ENCODE assay signal across 1 cellular context in genomic region chr2:31812051-31812798, GRCh38.
TF ChIP-seq lines count a peak whose summit lies in the region.

No MANE protein-coding gene starts in this region.

TF ChIP-seq in HepG2, 621 proteins besides CTCF, POLR2A, EP300 and RAD21 (continued from another document and continues in another):
- TF ChIP-seq MTF1 (CRISPR knock-in tag; IDR thresholded peaks at IDR 0.05) (no peak), NR1H2 (CRISPR knock-in tag; IDR thresholded peaks at IDR 0.05; ENCODE audit: borderline replicate concordance, low read depth) (no peak), FLYWCH1 (CRISPR knock-in tag; IDR thresholded peaks at IDR 0.05) (no peak), SSRP1 (CRISPR knock-in tag; IDR thresholded peaks at IDR 0.05) (no peak), GATAD1 (CRISPR knock-in tag; IDR thresholded peaks at IDR 0.05) (peak; percentile 52; the same call in 1 of the 2 replicates), ZNF784 (CRISPR knock-in tag; IDR thresholded peaks at IDR 0.05; ENCODE audit: borderline replicate concordance) (no peak), NR2F1 (CRISPR knock-in tag; IDR thresholded peaks at IDR 0.05) (no peak), ETS1 (CRISPR knock-in tag; IDR thresholded peaks at IDR 0.05) (no peak), TIGD3 (CRISPR knock-in tag; IDR thresholded peaks at IDR 0.05; ENCODE audit: borderline replicate concordance) (no peak), STAT5B (CRISPR knock-in tag; IDR thresholded peaks at IDR 0.05) (no peak), ZMYM3 (CRISPR knock-in tag; IDR thresholded peaks at IDR 0.05) (peak; percentile 58; the same call in 1 of the 2 replicates), ZNF563 (CRISPR knock-in tag; IDR thresholded peaks at IDR 0.05) (no peak), TFDP2 (CRISPR knock-in tag; IDR thresholded peaks at IDR 0.05) (0 out of 2 replicates have a peak, but pooled peaks have one; percentile 13), SKIL (CRISPR knock-in tag; IDR thresholded peaks at IDR 0.05; ENCODE audit: borderline replicate concordance) (peak; percentile 63; the same call in 1 of the 2 replicates), ZFP36L1 (CRISPR knock-in tag; IDR thresholded peaks at IDR 0.05) (no peak), GTF3A (CRISPR knock-in tag; conservative IDR thresholded peaks at IDR 0.05) (no peak; the same call in 1 of the 2 replicates), ZNF432 (CRISPR knock-in tag; IDR thresholded peaks at IDR 0.05; ENCODE audit: borderline replicate concordance) (no peak), ZNF691 (CRISPR knock-in tag; IDR thresholded peaks at IDR 0.05; ENCODE audit: borderline replicate concordance, low read depth) (0 out of 2 replicates have a peak, but pooled peaks have one; percentile 50), IRX3 (CRISPR knock-in tag; IDR thresholded peaks at IDR 0.05; ENCODE audit: borderline replicate concordance, low read depth) (no peak), SRF (IDR thresholded peaks at IDR 0.05; ENCODE audit: low read depth, low read length) (no peak), MEIS1 (CRISPR knock-in tag; IDR thresholded peaks at IDR 0.05; ENCODE audit: borderline replicate concordance) (peak; percentile 58; the same call in 1 of the 2 replicates), TBX2 (CRISPR knock-in tag; IDR thresholded peaks at IDR 0.05; ENCODE audit: borderline replicate concordance) (peak; percentile 51; the same call in 1 of the 2 replicates), ZSCAN5A (CRISPR knock-in tag; IDR thresholded peaks at IDR 0.05; ENCODE audit: borderline replicate concordance) (no peak), RFXAP (CRISPR knock-in tag; IDR thresholded peaks at IDR 0.05; ENCODE audit: borderline replicate concordance) (no peak), PATZ1 (CRISPR knock-in tag; IDR thresholded peaks at IDR 0.05) (peak; percentile 66), E2F5 (CRISPR knock-in tag; conservative IDR thresholded peaks at IDR 0.05) (no peak), RNF219 (CRISPR knock-in tag; IDR thresholded peaks at IDR 0.05) (no peak), ZNF333 (CRISPR knock-in tag; IDR thresholded peaks at IDR 0.05; ENCODE audit: borderline replicate concordance) (no peak), ZNF121 (CRISPR knock-in tag; IDR thresholded peaks at IDR 0.05) (no peak), ZBTB26 (CRISPR knock-in tag; IDR thresholded peaks at IDR 0.05; ENCODE audit: borderline replicate concordance) (no peak), ZNF260 (CRISPR knock-in tag; IDR thresholded peaks at IDR 0.05; ENCODE audit: borderline replicate concordance, low read depth) (no peak), ZNF124 (CRISPR knock-in tag; IDR thresholded peaks at IDR 0.05) (0 out of 2 replicates have a peak, but pooled peaks have one; percentile 35), CHD2 (IDR thresholded peaks at IDR 0.05; ENCODE audit: low read depth, low read length) (no peak), MXD1 (CRISPR knock-in tag; IDR thresholded peaks at IDR 0.05) (no peak), ZIK1 (CRISPR knock-in tag; IDR thresholded peaks at IDR 0.05; ENCODE audit: borderline replicate concordance, low read depth) (no peak), HIC2 (CRISPR knock-in tag; IDR thresholded peaks at IDR 0.05; ENCODE audit: low read depth) (peak; percentile 51; the same call in 1 of the 2 replicates), ATF7 (IDR thresholded peaks at IDR 0.05) (no peak), ATF7 (CRISPR knock-in tag; IDR thresholded peaks at IDR 0.05) (no peak), ATF1 (CRISPR knock-in tag; IDR thresholded peaks at IDR 0.05) (no peak), RAD51 (IDR thresholded peaks at IDR 0.05; ENCODE audit: borderline replicate concordance) (no peak), AGO1 (IDR thresholded peaks at IDR 0.05; ENCODE audit: low read depth, low read length, poor library complexity, severe bottlenecking) (no peak), SUZ12 (IDR thresholded peaks at IDR 0.05; ENCODE audit: low read depth, low read length) (no peak), ZNF703 (CRISPR knock-in tag; IDR thresholded peaks at IDR 0.05; ENCODE audit: borderline replicate concordance) (no peak), PTBP1 (IDR thresholded peaks at IDR 0.05; ENCODE audit: low read depth, low read length, poor library complexity, severe bottlenecking) (no peak), MTA1 (CRISPR knock-in tag; IDR thresholded peaks at IDR 0.05; ENCODE audit: borderline replicate concordance) (no peak; the same call in 1 of the 2 replicates), TARDBP (CRISPR knock-in tag; IDR thresholded peaks at IDR 0.05) (peak; percentile 81; the same call in 1 of the 2 replicates)
